ENCODE assay signal across 18 cellular contexts in genomic region chr10:27601937-27602538, GRCh38.
"Had no signal": no experiment of that assay in that cellular context is flagged by ENCODE, and none has a peak within 500 bp of the region (broad histone marks: within the 10 kb centered on the region; RNA-seq: fewer than 3 reads in every experiment).

No MANE protein-coding gene starts in this region.

- ATAC-seq: stimulated activated naive CD8-positive, alpha-beta T cell treated with anti-CD3 and anti-CD28 coated beads, Interleukin-15, Interleukin-2, amounts not matched to agents 100 U/mL and 50 U/mL, for 24 hours had no signal

- H3K9me3 ChIP-seq: esophagus muscularis mucosa, heart left ventricle, left lung, prostate gland, tibial artery, upper lobe of left lung, uterus had no signal

- H3K79me2 ChIP-seq: parathyroid adenoma had no signal

- H3K27me3 ChIP-seq: esophagus muscularis mucosa, heart left ventricle, left lung, tibial artery, upper lobe of left lung, uterus had no signal

- H3K27ac ChIP-seq: epithelial cell of prostate, left lung, parathyroid adenoma, prostate gland, tibial artery, upper lobe of left lung, uterus had no signal

- H3K4me3 ChIP-seq: esophagus muscularis mucosa, heart left ventricle, left lung, prostate gland, smooth muscle cell, tibial artery, upper lobe of left lung, uterus had no signal

- DNase-seq: effector memory CD4-positive, alpha-beta T cell; heart left ventricle; hippocampal formation; left lung; mesendoderm; naive B cell; occipital lobe; retina; stimulated activated CD4-positive, alpha-beta T cell treated with anti-CD3 and anti-CD28 coated beads, Interleukin-2, amount 100 ng/mL, for 48 hours; stimulated activated naive CD8-positive, alpha-beta T cell treated with anti-CD3 and anti-CD28 coated beads, Interleukin-15, Interleukin-2, amounts not matched to agents 100 U/mL and 50 U/mL, for 24 hours; tibial artery; upper lobe of left lung; uterus had no signal

- H2AFZ ChIP-seq: parathyroid adenoma had no signal

- H3K36me3 ChIP-seq: esophagus muscularis mucosa, heart left ventricle, left lung, prostate gland, tibial artery, upper lobe of left lung, uterus had no signal

- H3K4me1 ChIP-seq: left lung, parathyroid adenoma, prostate gland, tibial artery, uterus had no signal

- H3K4me2 ChIP-seq: smooth muscle cell had no signal
